In the genomic region with DNA sequence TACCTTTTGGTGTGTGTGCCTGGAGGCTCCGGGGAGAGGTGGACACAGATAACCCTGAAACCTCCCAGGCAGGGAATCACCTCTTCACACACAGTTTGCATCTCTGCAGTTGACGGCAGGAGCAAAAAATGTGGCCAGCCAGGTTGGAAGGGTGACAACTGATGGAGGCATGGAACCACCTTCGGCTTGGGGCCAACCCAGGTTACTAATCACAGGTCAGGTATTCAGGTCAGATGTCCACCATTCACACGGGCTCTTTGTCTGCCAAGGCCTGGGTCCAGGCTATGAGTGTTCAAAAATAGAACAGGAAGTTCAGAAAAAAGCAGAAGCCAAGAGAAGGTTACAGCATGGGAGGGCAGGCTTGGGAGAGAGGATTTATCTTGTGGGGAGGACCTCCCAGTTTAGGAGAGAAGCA, we compare ENCODE assay signal across 11 cellular contexts.
A peak's percentile ranks its signal among the peaks of the same experiment; 100 is the strongest.
DNase-seq lines count a peak whose midpoint lies in the region; ATAC-seq and TF ChIP-seq lines count a peak whose summit lies in the region.
"Had no signal": no experiment of that assay in that cellular context is flagged by ENCODE, and none has a peak within 500 bp of the region (broad histone marks: within the 10 kb centered on the region; RNA-seq: fewer than 3 reads in every experiment).

No MANE protein-coding gene starts in this region.

- intact Hi-C loops in heart right ventricle (cut with DNase I): no loop called here

- no peak overlapping the region for H3K4me3 ChIP-seq in heart right ventricle

- 25 to 33% methylated on average over 4 of the region's 4 CpGs for WGBS in heart right ventricle, 2 donors

- H3K27ac ChIP-seq in heart right ventricle: peak overlapping the region in 1 of 10 donors; percentile 41

- peaks cover 0 to 3% (median 0%) of the 10 kb centered on the region in 9 donors for H3K36me3 ChIP-seq in heart right ventricle

- ATAC-seq in heart right ventricle (peak; percentile 46 to 87 (median 73)), GM19023 (IDR thresholded peaks at IDR 0.05; ENCODE audit: unreplicated experiment) (no peak)
- ATAC-seq: SK-N-SH treated with all-trans-retinoic acid at 6 μM for 48 hours had no signal

- no peaks in the 10 kb centered on the region for H3K9me3 ChIP-seq in heart right ventricle

- no peaks in the 10 kb centered on the region for H3K27me3 ChIP-seq in heart right ventricle

- TF ChIP-seq CTCF in heart right ventricle (IDR thresholded peaks at IDR 0.05): no peak

- DNase-seq in M059J (ENCODE audit: low read depth) (peak; percentile 35), UCSD-AML1 (lab: John Stamatoyannopoulos, UW; ENCODE audit: unreplicated experiment) (peak; percentile 7), heart right ventricle (peak; percentile 9 to 16), renal cortical epithelial cell (ENCODE audit: low read depth) (peak; percentile 7), NCI-H187 (lab: John Stamatoyannopoulos, UW) (no peak)
- DNase-seq in activated effector memory CD4-positive, alpha-beta T cell treated with anti-CD3 and anti-CD28 coated beads, Interleukin-2, amount 50 U/mL, for 16 hours: no peak
- DNase-seq: activated CD4-positive, alpha-beta T cell treated with anti-CD3 and anti-CD28 coated beads, Interleukin-2, amount 10 ng/mL, durations not matched to agents 7 days and 5 days; NCI-H2029; NCI-H82 had no signal

- peaks cover 0 to 44% (median 31%) of the 10 kb centered on the region in 9 donors for H3K4me1 ChIP-seq in heart right ventricle

Comparison
In these comparisons a context has a peak if more than half of its experiments do, and no peak if none do; other contexts are left out.
1. DNase-seq: peak in M059J (single experiment), UCSD-AML1 (single experiment), heart right ventricle (2 of 2) and renal cortical epithelial cell (single experiment); none in activated effector memory CD4-positive, alpha-beta T cell treated with anti-CD3 and anti-CD28 coated beads, Interleukin-2, amount 50 U/mL, for 16 hours (single experiment) and NCI-H187 (0 of 2).